ENCODE assay signal across 11 cellular contexts in genomic region chr16:84982434-84982833, GRCh38. TPM values are rescaled to one million over a fixed set of nuclear protein-coding genes. Genes with fewer than 3 reads are reported as not detected.
DNase-seq lines count a peak whose midpoint lies in the region; ATAC-seq and TF ChIP-seq lines count a peak whose summit lies in the region.
"Had no signal": no experiment of that assay in that cellular context is flagged by ENCODE, and none has a peak within 500 bp of the region (broad histone marks: within the 10 kb centered on the region; RNA-seq: fewer than 3 reads in every experiment).

No MANE protein-coding gene starts in this region.

- intact Hi-C loops in CD14-positive monocyte (cut with micrococcal nuclease), result loop anchor here (2.0 to 10.0 kb wide), 4 partner anchors 45 to 388 kb away; partner anchors contain the start of gene KIAA0513 (in 1 of the 2)

- peaks cover 7 to 9% of the 10 kb centered on the region in 2 donors for H3K4me1 ChIP-seq in mucosa of rectum (ENCODE audit: control insufficient read depth in 2 of 2, insufficient read depth in 2 of 2, low read length in 2 of 2)

- no peak for ATAC-seq in GM21423 (IDR thresholded peaks at IDR 0.05; ENCODE audit: unreplicated experiment)
- ATAC-seq: CD8-positive, alpha-beta T cell had no signal

- peaks cover 82 to 94% of the 10 kb centered on the region in 2 donors for H3K36me3 Mint-ChIP-seq in CD14-positive monocyte
- peaks cover 24% of the 10 kb centered on the region for H3K36me3 Mint-ChIP-seq in chondrocyte (ENCODE audit: low read depth)

- TF ChIP-seq CTCF in CD14-positive monocyte (IDR thresholded peaks at IDR 0.05) (peak; percentile 61), chondrocyte (IDR thresholded peaks at IDR 0.05) (peak; percentile 23)

- no peaks in the 10 kb centered on the region for H3K9me3 ChIP-seq in mucosa of rectum (ENCODE audit: control insufficient read depth in 2 of 2, low read length in 2 of 2)

- H3K9ac ChIP-seq in mucosa of rectum (ENCODE audit: low read depth in 1 of 2, low read length in 2 of 2), result peak overlapping the region; percentile 6 to 23

- H3K4me3 ChIP-seq in mucosa of rectum (ENCODE audit: low read length in 2 of 2), result no peak overlapping the region

- H3K27ac Mint-ChIP-seq in CD14-positive monocyte (peak overlapping the region; percentile 89 to 99 (median 97)), chondrocyte (ENCODE audit: unreplicated experiment) (no peak overlapping the region)
- H3K27ac Mint-ChIP-seq: CD8-positive, alpha-beta T cell; T-helper 1 cell treated with Interleukin-12 subunit alpha and Interleukin-12 subunit beta and Interleukin-4 antibody, amounts not matched to agents 30 μg/mL and 1 μg/mL, for 36 hours had no signal

- no peaks in the 10 kb centered on the region for H3K27me3 ChIP-seq in mucosa of rectum (ENCODE audit: control insufficient read depth in 2 of 2, insufficient read depth in 2 of 2, low read length in 2 of 2)

- H3K4me3 Mint-ChIP-seq in CD14-positive monocyte (peak overlapping the region; percentile 59 to 71), chondrocyte (ENCODE audit: unreplicated experiment) (no peak overlapping the region)
- H3K4me3 Mint-ChIP-seq: CD8-positive, alpha-beta T cell; T-helper 1 cell treated with Interleukin-12 subunit alpha and Interleukin-12 subunit beta and Interleukin-4 antibody, amounts not matched to agents 30 μg/mL and 1 μg/mL, for 36 hours had no signal

- peaks cover 51 to 54% of the 10 kb centered on the region in 2 donors for H3K36me3 ChIP-seq in mucosa of rectum (ENCODE audit: control insufficient read depth in 2 of 2, insufficient read depth in 2 of 2, low read length in 2 of 2)

- H3K27me3 Mint-ChIP-seq in CD14-positive monocyte (ENCODE audit: low read depth in 3 of 3) (peaks cover 0 to 7% (median 2%) of the 10 kb centered on the region in 3 donors), chondrocyte (ENCODE audit: low read depth) (no peaks in the 10 kb centered on the region)

- H3K27ac ChIP-seq in mucosa of rectum (ENCODE audit: low read depth in 2 of 2, low read length in 2 of 2), result peak overlapping the region; percentile 12 to 58

- H3K4me1 Mint-ChIP-seq in CD14-positive monocyte (peaks cover 66% of the 10 kb centered on the region), chondrocyte (ENCODE audit: low read depth) (peaks cover 18% of the 10 kb centered on the region)

- H3K9me3 Mint-ChIP-seq in CD14-positive monocyte (peaks cover 0 to 2% (median 0%) of the 10 kb centered on the region in 7 donors), chondrocyte (ENCODE audit: low read depth) (no peaks in the 10 kb centered on the region)
- H3K9me3 Mint-ChIP-seq: CD8-positive, alpha-beta T cell; T-helper 1 cell treated with Interleukin-12 subunit alpha and Interleukin-12 subunit beta and Interleukin-4 antibody, amounts not matched to agents 30 μg/mL and 1 μg/mL, for 36 hours had no signal

- DNase-seq in CD14-positive monocyte (ENCODE audit: low spot score) (peak; percentile 81), MV-4-11 (lab: John Stamatoyannopoulos, UW) (peak; percentile 63), chondrocyte (ENCODE audit: low spot score) (no peak), NCI-H2029 treated with DMSO at 0.1 percent for 48 hours (lab: John Stamatoyannopoulos, UW) (no peak), HuH-7.5 (ENCODE audit: low spot score) (no peak), SHP77 treated with DMSO at 0.1 percent for 48 hours (lab: John Stamatoyannopoulos, UW) (no peak)
- DNase-seq: NCI-H526 treated with DMSO at 0.1 percent for 48 hours had no signal

RNA-seq across cellular contexts. Expression of gene ZDHHC7, which starts 28.9 kb away (rescaled TPM):
- polyA plus RNA-seq in CD14-positive monocyte, result 100 to 1,000 TPM in 1 of 2 donors, 10 to 100 TPM in 1; 99.7 to 129 TPM
- 45.3 to 51.6 TPM (median 50.2 TPM) in 3 replicates for total RNA-seq in chondrocyte

RNA-seq across cellular contexts. Expression of gene KIAA0513, which starts 45.2 kb away (rescaled TPM):
- polyA plus RNA-seq in CD14-positive monocyte, result 10 to 100 TPM; 21.4 to 32.7 TPM
- 10.4 to 13.0 TPM (median 11.6 TPM) in 3 replicates for total RNA-seq in chondrocyte

Comparison
In these comparisons a context has a peak if more than half of its experiments do, and no peak if none do; other contexts are left out.
1. DNase-seq: peak in CD14-positive monocyte (single experiment) and MV-4-11 (single experiment); none in chondrocyte (single experiment), NCI-H2029 treated with DMSO at 0.1 percent for 48 hours (single experiment), HuH-7.5 (single experiment) and SHP77 treated with DMSO at 0.1 percent for 48 hours (single experiment).